ENCODE assay signal across 10 cellular contexts in genomic region chr19:38718747-38719543, GRCh38. TPM values are rescaled to one million over a fixed set of nuclear protein-coding genes. Genes with fewer than 3 reads are reported as not detected.
DNase-seq lines count a peak whose midpoint lies in the region; ATAC-seq, FAIRE-seq and TF ChIP-seq lines count a peak whose summit lies in the region.
"Had no signal": no experiment of that assay in that cellular context is flagged by ENCODE, and none has a peak within 500 bp of the region (broad histone marks: within the 10 kb centered on the region; RNA-seq: fewer than 3 reads in every experiment).

No MANE protein-coding gene starts in this region.

- H3K27me3 ChIP-seq in H1 (replicated peaks in 1 of 4; ENCODE audit: control insufficient read depth in 3 of 4, extremely low read depth in 1 of 4, insufficient read depth in 3 of 4, low read length in 3 of 4) (no peaks in the 10 kb centered on the region), upper lobe of left lung (no peaks in the 10 kb centered on the region)

- H3K23me2 ChIP-seq in H1 (ENCODE audit: low read depth, low read length) = no peaks in the 10 kb centered on the region; the same call in 1 of the 2 replicates

- CTCF ChIA-PET in H1 (lab: Charles Lee; ENCODE audit: partially characterized antibody) = interaction anchor here (0.6 to 2.4 kb wide), 20 partner anchors 8 to 203 kb away, joined by 3 to 8 read pairs (median 4); partner anchors contain the start of gene CAPN12

- no peak overlapping the region for H3K18ac ChIP-seq in H1 (ENCODE audit: extremely low read depth, low read length)

- DNase-seq in DMS 273 (lab: John Stamatoyannopoulos, UW; ENCODE audit: unreplicated experiment) (peak; percentile 23), DMS 273 treated with DMSO at 0.1 percent for 48 hours (lab: John Stamatoyannopoulos, UW) (no peak), H1 (ENCODE audit: low read depth in 1 of 2, low spot score in 2 of 2) (peak in 1 of 2 experiments; percentile 67), medulla oblongata (ENCODE audit: extremely low spot score) (peak; percentile 50), upper lobe of left lung (peak in 1 of 2 donors; percentile 88), activated T-cell treated with anti-CD3 and anti-CD28 coated beads for 4 hours (no peak)
- no peak for DNase-seq in activated CD4-positive, alpha-beta T cell treated with anti-CD3 and anti-CD28 coated beads, Interleukin-2, amount 10 ng/mL, durations not matched to agents 24 days and 14 days

- H3K4me1 ChIP-seq in H1 (replicated peaks in 1 of 4; ENCODE audit: control insufficient read depth in 3 of 4, insufficient read depth in 4 of 4, low read length in 3 of 4) (no peaks in the 10 kb centered on the region), upper lobe of left lung (peaks cover 14 to 44% (median 26%) of the 10 kb centered on the region in 4 donors)

- no peak overlapping the region for H2BK120ac ChIP-seq in H1 (replicated peaks; ENCODE audit: low read depth, low read length)

- no peaks in the 10 kb centered on the region for H3K27me3 Mint-ChIP-seq in activated CD4-positive, alpha-beta T cell treated with anti-CD3 and anti-CD28 coated beads, Interleukin-2, amount 10 ng/mL, durations not matched to agents 24 days and 14 days

- H3K4ac ChIP-seq in H1 (replicated peaks; ENCODE audit: insufficient read length, low read depth, low read length) = no peak overlapping the region

- H3K4me2 ChIP-seq in H1 (ENCODE audit: insufficient read depth in 1 of 2, low read depth in 2 of 2, low read length in 2 of 2) = no peak overlapping the region

- H3K9ac ChIP-seq in H1 (replicated peaks in 1 of 4; ENCODE audit: extremely low read depth in 1 of 4, low read depth in 3 of 4, low read length in 3 of 4) = no peak overlapping the region; a peak in 1 of 7 replicates

- H3K79me1 ChIP-seq in H1 (ENCODE audit: low read depth, low read length) = peaks cover 4% of the 10 kb centered on the region; the same call in 1 of the 2 replicates

- TF ChIP-seq POLR2A in H1 (IDR thresholded peaks at IDR 0.05; ENCODE audit: control extremely low read depth in 1 of 2, low read depth in 2 of 2, low read length in 2 of 2) (no peak), upper lobe of left lung (IDR thresholded peaks at IDR 0.05) (no peak)

- no peak overlapping the region for H3K56ac ChIP-seq in H1 (replicated peaks; ENCODE audit: insufficient read length, low read depth, low read length)

- no peak overlapping the region for H3K14ac ChIP-seq in H1 (ENCODE audit: insufficient read length)

- H3K4me3 ChIP-seq in H1 (ENCODE audit: extremely low read depth in 1 of 4, insufficient read depth in 2 of 4, low read depth in 3 of 4, low read length in 4 of 4) (no peak overlapping the region), upper lobe of left lung (no peak overlapping the region)

- H3K79me2 ChIP-seq in H1 (ENCODE audit: control insufficient read depth in 1 of 2, insufficient read depth in 2 of 2, low read length in 2 of 2) = no peaks in the 10 kb centered on the region

- no peaks in the 10 kb centered on the region for H3K9me3 Mint-ChIP-seq in activated CD4-positive, alpha-beta T cell treated with anti-CD3 and anti-CD28 coated beads, Interleukin-2, amount 10 ng/mL, durations not matched to agents 24 days and 14 days

- H4K5ac ChIP-seq in H1 (ENCODE audit: insufficient read length, low read depth, low read length) = no peak overlapping the region

- no peak overlapping the region for H2BK20ac ChIP-seq in H1 (ENCODE audit: low read length)

- TF ChIP-seq CTCF in H1 (IDR thresholded peaks at IDR 0.05; ENCODE audit: control extremely low read depth in 1 of 3, insufficient read depth in 1 of 3, low read depth in 1 of 3, low read length in 3 of 3) (peak; percentile 61 to 68 (median 61)), upper lobe of left lung (IDR thresholded peaks at IDR 0.05) (peak in 2 of 6 experiments; percentile 22 to 29)

- FAIRE-seq in H1 (lab: Jason Lieb, UNC) = no peak
- FAIRE-seq: A204.1 had no signal

- H2BK15ac ChIP-seq in H1 (ENCODE audit: low read length) = no peak overlapping the region

- H4K91ac ChIP-seq in H1 (replicated peaks; ENCODE audit: insufficient read length, low read length) = no peak overlapping the region

- H3K23ac ChIP-seq in H1 (ENCODE audit: insufficient read length) = no peak overlapping the region

- no peaks in the 10 kb centered on the region for H3K4me1 Mint-ChIP-seq in activated CD4-positive, alpha-beta T cell treated with anti-CD3 and anti-CD28 coated beads, Interleukin-2, amount 10 ng/mL, durations not matched to agents 24 days and 14 days

- TF ChIP-seq EP300 in H1 (IDR thresholded peaks at IDR 0.05; ENCODE audit: borderline replicate concordance in 1 of 2, low read depth in 2 of 2, low read length in 2 of 2) (no peak), upper lobe of left lung (IDR thresholded peaks at IDR 0.05) (no peak)

- H2BK12ac ChIP-seq in H1 (ENCODE audit: low read depth, low read length) = no peak overlapping the region

- 86% methylated on average over 24 of the region's 24 CpGs; no CpG with 5 or more reads in 1 of the 2 experiments for WGBS in H1 (ENCODE audit: extremely low coverage in 1 of 2, insufficient coverage in 1 of 2, insufficient read length in 1 of 2, insufficient replicate concordance in 2 of 2, low coverage in 1 of 2, low lambda C conversion rate in 2 of 2, missing lambda C conversion rate in 1 of 2), 2 experiments
- 76 to 84% methylated on average over 15 to 24 of the region's 24 CpGs for WGBS in upper lobe of left lung, 2 donors

- peak overlapping the region; percentile 28; the same call in 1 of the 2 replicates for H4K8ac ChIP-seq in H1 (ENCODE audit: extremely low read depth, insufficient read depth, low read length)

- H4K20me1 ChIP-seq in H1 (replicated peaks in 1 of 2; ENCODE audit: control insufficient read depth in 1 of 2, insufficient read depth in 2 of 2, low read length in 2 of 2) = peaks cover 5 to 18% of the 10 kb centered on the region in 2 experiments

- H3K27ac Mint-ChIP-seq in activated CD4-positive, alpha-beta T cell treated with anti-CD3 and anti-CD28 coated beads, Interleukin-2, amount 10 ng/mL, durations not matched to agents 24 days and 14 days = no peak overlapping the region

- peaks cover 28 to 72% (median 59%) of the 10 kb centered on the region in 4 experiments; a peak in 7 of 8 replicates for H3K36me3 ChIP-seq in H1 (ENCODE audit: control insufficient read depth in 2 of 4, insufficient read depth in 4 of 4, low read length in 3 of 4)
- H3K36me3 ChIP-seq in upper lobe of left lung = peaks cover 47 to 100% (median 97%) of the 10 kb centered on the region in 4 donors

- intact Hi-C loops in activated CD4-positive, alpha-beta T cell treated with anti-CD3 and anti-CD28 coated beads, Interleukin-2, amount 10 ng/mL, durations not matched to agents 24 days and 14 days (cut with micrococcal nuclease) = no loop called here

- H3K27ac ChIP-seq in H1 (ENCODE audit: low read depth, low read length) (no peak overlapping the region; the same call in 1 of the 2 replicates), upper lobe of left lung (peak overlapping the region; percentile 17 to 78 (median 73))

- H2AK5ac ChIP-seq in H1 (ENCODE audit: low read depth, low read length) = no peak overlapping the region

- TF ChIP-seq RAD21 in H1 (IDR thresholded peaks at IDR 0.05 in 1 of 2, conservative IDR thresholded peaks at IDR 0.05 in 1 of 2; ENCODE audit: low read depth in 2 of 2, low read length in 2 of 2) = peak; percentile 41 to 57; a peak in 3 of 4 replicates

- H2BK5ac ChIP-seq in H1 (ENCODE audit: low read depth, low read length) = peak overlapping the region; percentile 66; the same call in 1 of the 2 replicates

- peak; percentile 21 to 44 for ATAC-seq in upper lobe of left lung (ENCODE audit: low FRiP score in 2 of 2)
- no peak for ATAC-seq in HG02763 (IDR thresholded peaks at IDR 0.05; ENCODE audit: unreplicated experiment)

- H3K36me3 Mint-ChIP-seq in activated CD4-positive, alpha-beta T cell treated with anti-CD3 and anti-CD28 coated beads, Interleukin-2, amount 10 ng/mL, durations not matched to agents 24 days and 14 days (ENCODE audit: low read depth) = peaks cover 32% of the 10 kb centered on the region

- H3K9me3 ChIP-seq in H1 (ENCODE audit: insufficient read depth in 2 of 2, low read depth in 1 of 2, low read length in 1 of 2) (no peaks in the 10 kb centered on the region), upper lobe of left lung (no peaks in the 10 kb centered on the region)

- no peak overlapping the region for H2AFZ ChIP-seq in H1 (ENCODE audit: low read length)

- POLR2A ChIA-PET in H1 (lab: Charles Lee; ENCODE audit: partially characterized antibody) = interaction anchor here (0.5 to 1.9 kb wide), 16 partner anchors 8 to 164 kb away, joined by 3 to 8 read pairs (median 4); partner anchors contain the start of gene HNRNPL

- H3K4me3 Mint-ChIP-seq in activated CD4-positive, alpha-beta T cell treated with anti-CD3 and anti-CD28 coated beads, Interleukin-2, amount 10 ng/mL, durations not matched to agents 24 days and 14 days = no peak overlapping the region

RNA-seq across cellular contexts. Expression of gene CAPN12, which starts 25.3 kb away (rescaled TPM):
- 7.9 and 8.8 TPM in 2 replicates for total RNA-seq in H1 (2021; fragmentation: NEBNext Ultra II Directional; extraction: Animal tissue kit (Norgen Biotek cat#: 25700))
- 20.0 and 25.9 TPM in 2 replicates for polyA plus RNA-seq in H1 (2011; rRNA removed)
- polyA plus RNA-seq in H1 (2011; cell fraction: cytosol; rRNA removed) = 16.5 TPM
- 58.9 TPM for polyA plus RNA-seq in H1 (2011; cell fraction: nucleus; rRNA removed)
- polyA plus RNA-seq in H1 (2012, experiment 1 of 2) = 4.8 to 13.3 TPM (median 8.3 TPM) in 4 replicates
- 4.3 TPM for polyA plus RNA-seq in H1 (2012, experiment 2 of 2)
- polyA plus RNA-seq in H1 (2013, experiment 1 of 2) = 13.2 TPM
- 11.1 TPM for polyA plus RNA-seq in H1 (2013, experiment 2 of 2)
- 3.7 and 5.0 TPM in 2 replicates for polyA minus RNA-seq in H1 (2011; rRNA and poly(A)+ RNA removed)
- 6.4 TPM for polyA minus RNA-seq in H1 (2011; cell fraction: cytosol; rRNA and poly(A)+ RNA removed)
- polyA minus RNA-seq in H1 (2011; cell fraction: nucleus; rRNA and poly(A)+ RNA removed) = 10.9 TPM
- total RNA-seq in upper lobe of left lung = 10 to 100 TPM in 3 of 6 donors, 1 to 10 TPM in 3; 5.2 to 93.2 (median 11.1) TPM
- total RNA-seq in activated CD4-positive, alpha-beta T cell treated with anti-CD3 and anti-CD28 coated beads, Interleukin-2, amount 10 ng/mL, durations not matched to agents 24 days and 14 days = 3.2 and 3.5 TPM in 2 replicates

RNA-seq across cellular contexts. Expression of gene LGALS7, which starts 54.4 kb away (rescaled TPM):
- total RNA-seq in H1 (2021; fragmentation: NEBNext Ultra II Directional; extraction: Animal tissue kit (Norgen Biotek cat#: 25700)) = not detected in 2 replicates
- polyA plus RNA-seq in H1 (2011; rRNA removed) = 0.32 and 1.2 TPM in 2 replicates
- 0.19 TPM for polyA plus RNA-seq in H1 (2011; cell fraction: cytosol; rRNA removed)
- 0.44 TPM for polyA plus RNA-seq in H1 (2011; cell fraction: nucleus; rRNA removed)
- polyA plus RNA-seq in H1 (2012, experiment 1 of 2) = not detected in 4 replicates
- not detected for polyA plus RNA-seq in H1 (2012, experiment 2 of 2)
- 0.12 TPM for polyA plus RNA-seq in H1 (2013, experiment 1 of 2)
- polyA plus RNA-seq in H1 (2013, experiment 2 of 2) = not detected
- not detected in 2 replicates for polyA minus RNA-seq in H1 (2011; rRNA and poly(A)+ RNA removed)
- not detected for polyA minus RNA-seq in H1 (2011; cell fraction: cytosol; rRNA and poly(A)+ RNA removed)
- not detected for polyA minus RNA-seq in H1 (2011; cell fraction: nucleus; rRNA and poly(A)+ RNA removed)
- not detected for total RNA-seq in upper lobe of left lung
- not detected in 2 replicates for total RNA-seq in activated CD4-positive, alpha-beta T cell treated with anti-CD3 and anti-CD28 coated beads, Interleukin-2, amount 10 ng/mL, durations not matched to agents 24 days and 14 days
- total RNA-seq: mononuclear cell had no signal

Comparison
In these comparisons a context has a peak if more than half of its experiments do, and no peak if none do; other contexts are left out.
1. DNase-seq: peak in DMS 273 (single experiment) and medulla oblongata (single experiment); none in DMS 273 treated with DMSO at 0.1 percent for 48 hours (single experiment), activated T-cell treated with anti-CD3 and anti-CD28 coated beads for 4 hours (single experiment) and activated CD4-positive, alpha-beta T cell treated with anti-CD3 and anti-CD28 coated beads, Interleukin-2, amount 10 ng/mL, durations not matched to agents 24 days and 14 days (single experiment).